ENCODE assay signal across 2 cellular contexts in the genomic region with DNA sequence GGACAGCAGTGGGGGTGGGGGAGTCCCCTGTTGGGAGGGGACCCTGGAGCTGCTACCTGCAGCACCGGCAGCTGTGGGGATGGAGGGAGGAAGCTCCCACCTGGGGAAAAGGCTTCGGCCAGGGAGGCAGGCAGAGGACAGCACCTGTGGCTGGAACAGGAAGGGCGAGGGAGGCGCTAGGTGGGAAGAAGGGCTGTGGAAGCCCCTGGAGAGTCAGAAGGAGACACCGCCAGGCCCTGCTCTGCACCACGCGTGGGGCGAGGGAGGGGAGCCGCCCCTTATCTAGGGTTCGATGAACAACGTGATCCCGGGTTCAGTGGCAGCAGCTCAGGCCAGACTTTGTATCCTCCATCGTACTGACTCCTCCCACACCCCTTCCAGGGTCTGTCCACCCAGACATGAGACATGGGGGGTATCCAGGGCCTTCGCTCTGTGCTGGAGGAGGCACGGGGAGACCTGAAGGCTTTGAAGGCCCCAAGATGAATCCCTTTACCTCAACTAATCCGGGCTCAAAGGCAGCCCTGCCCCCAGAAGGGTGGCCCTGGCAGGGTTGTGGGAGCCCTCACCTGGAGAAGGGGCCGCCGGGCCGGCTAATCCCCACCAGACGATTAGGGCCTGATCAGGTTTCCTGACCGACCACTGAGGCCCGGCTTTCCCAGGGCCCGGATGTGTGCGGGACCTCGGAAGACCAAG.
TF ChIP-seq lines count a peak whose summit lies in the region.

No MANE protein-coding gene starts in this region.

TF ChIP-seq in SK-N-SH, 30 proteins besides CTCF, POLR2A, EP300 and RAD21 (continued from another document):
- TF ChIP-seq, protein P1, sequence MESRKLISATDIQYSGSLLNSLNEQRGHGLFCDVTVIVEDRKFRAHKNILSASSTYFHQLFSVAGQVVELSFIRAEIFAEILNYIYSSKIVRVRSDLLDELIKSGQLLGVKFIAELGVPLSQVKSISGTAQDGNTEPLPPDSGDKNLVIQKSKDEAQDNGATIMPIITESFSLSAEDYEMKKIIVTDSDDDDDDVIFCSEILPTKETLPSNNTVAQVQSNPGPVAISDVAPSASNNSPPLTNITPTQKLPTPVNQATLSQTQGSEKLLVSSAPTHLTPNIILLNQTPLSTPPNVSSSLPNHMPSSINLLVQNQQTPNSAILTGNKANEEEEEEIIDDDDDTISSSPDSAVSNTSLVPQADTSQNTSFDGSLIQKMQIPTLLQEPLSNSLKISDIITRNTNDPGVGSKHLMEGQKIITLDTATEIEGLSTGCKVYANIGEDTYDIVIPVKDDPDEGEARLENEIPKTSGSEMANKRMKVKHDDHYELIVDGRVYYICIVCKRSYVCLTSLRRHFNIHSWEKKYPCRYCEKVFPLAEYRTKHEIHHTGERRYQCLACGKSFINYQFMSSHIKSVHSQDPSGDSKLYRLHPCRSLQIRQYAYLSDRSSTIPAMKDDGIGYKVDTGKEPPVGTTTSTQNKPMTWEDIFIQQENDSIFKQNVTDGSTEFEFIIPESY (IDR thresholded peaks at IDR 0.05; ENCODE audit: borderline replicate concordance, low read depth): no peak
- TF ChIP-seq CHD2 (IDR thresholded peaks at IDR 0.05; ENCODE audit: low read length, partially characterized antibody): no peak
- TF ChIP-seq TAF1 (IDR thresholded peaks at IDR 0.05; ENCODE audit: borderline replicate concordance, low read depth, low read length): no peak
- TF ChIP-seq MXI1 (IDR thresholded peaks at IDR 0.05; ENCODE audit: low read depth, low read length): no peak
- no peak for TF ChIP-seq GATA2 (CRISPR knock-in tag; IDR thresholded peaks at IDR 0.05)
- no peak for TF ChIP-seq FOXJ3 (CRISPR knock-in tag; IDR thresholded peaks at IDR 0.05)
- no peak for TF ChIP-seq RCOR1 (IDR thresholded peaks at IDR 0.05; ENCODE audit: low read length)
- TF ChIP-seq, protein P2, sequence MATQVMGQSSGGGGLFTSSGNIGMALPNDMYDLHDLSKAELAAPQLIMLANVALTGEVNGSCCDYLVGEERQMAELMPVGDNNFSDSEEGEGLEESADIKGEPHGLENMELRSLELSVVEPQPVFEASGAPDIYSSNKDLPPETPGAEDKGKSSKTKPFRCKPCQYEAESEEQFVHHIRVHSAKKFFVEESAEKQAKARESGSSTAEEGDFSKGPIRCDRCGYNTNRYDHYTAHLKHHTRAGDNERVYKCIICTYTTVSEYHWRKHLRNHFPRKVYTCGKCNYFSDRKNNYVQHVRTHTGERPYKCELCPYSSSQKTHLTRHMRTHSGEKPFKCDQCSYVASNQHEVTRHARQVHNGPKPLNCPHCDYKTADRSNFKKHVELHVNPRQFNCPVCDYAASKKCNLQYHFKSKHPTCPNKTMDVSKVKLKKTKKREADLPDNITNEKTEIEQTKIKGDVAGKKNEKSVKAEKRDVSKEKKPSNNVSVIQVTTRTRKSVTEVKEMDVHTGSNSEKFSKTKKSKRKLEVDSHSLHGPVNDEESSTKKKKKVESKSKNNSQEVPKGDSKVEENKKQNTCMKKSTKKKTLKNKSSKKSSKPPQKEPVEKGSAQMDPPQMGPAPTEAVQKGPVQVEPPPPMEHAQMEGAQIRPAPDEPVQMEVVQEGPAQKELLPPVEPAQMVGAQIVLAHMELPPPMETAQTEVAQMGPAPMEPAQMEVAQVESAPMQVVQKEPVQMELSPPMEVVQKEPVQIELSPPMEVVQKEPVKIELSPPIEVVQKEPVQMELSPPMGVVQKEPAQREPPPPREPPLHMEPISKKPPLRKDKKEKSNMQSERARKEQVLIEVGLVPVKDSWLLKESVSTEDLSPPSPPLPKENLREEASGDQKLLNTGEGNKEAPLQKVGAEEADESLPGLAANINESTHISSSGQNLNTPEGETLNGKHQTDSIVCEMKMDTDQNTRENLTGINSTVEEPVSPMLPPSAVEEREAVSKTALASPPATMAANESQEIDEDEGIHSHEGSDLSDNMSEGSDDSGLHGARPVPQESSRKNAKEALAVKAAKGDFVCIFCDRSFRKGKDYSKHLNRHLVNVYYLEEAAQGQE (IDR thresholded peaks at IDR 0.05; ENCODE audit: low read depth, low read length): no peak
- no peak for TF ChIP-seq JUND (IDR thresholded peaks at IDR 0.05)
- TF ChIP-seq RXRA (IDR thresholded peaks at IDR 0.05; ENCODE audit: borderline replicate concordance, low read depth): no peak
- no peak for TF ChIP-seq NFIC (IDR thresholded peaks at IDR 0.05; ENCODE audit: borderline replicate concordance)
- no peak for TF ChIP-seq TCF12 (IDR thresholded peaks at IDR 0.05)
- TF ChIP-seq, protein P3, sequence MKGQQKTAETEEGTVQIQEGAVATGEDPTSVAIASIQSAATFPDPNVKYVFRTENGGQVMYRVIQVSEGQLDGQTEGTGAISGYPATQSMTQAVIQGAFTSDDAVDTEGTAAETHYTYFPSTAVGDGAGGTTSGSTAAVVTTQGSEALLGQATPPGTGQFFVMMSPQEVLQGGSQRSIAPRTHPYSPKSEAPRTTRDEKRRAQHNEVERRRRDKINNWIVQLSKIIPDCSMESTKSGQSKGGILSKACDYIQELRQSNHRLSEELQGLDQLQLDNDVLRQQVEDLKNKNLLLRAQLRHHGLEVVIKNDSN (IDR thresholded peaks at IDR 0.05; ENCODE audit: borderline replicate concordance, low read depth): no peak
- TF ChIP-seq, protein P4, sequence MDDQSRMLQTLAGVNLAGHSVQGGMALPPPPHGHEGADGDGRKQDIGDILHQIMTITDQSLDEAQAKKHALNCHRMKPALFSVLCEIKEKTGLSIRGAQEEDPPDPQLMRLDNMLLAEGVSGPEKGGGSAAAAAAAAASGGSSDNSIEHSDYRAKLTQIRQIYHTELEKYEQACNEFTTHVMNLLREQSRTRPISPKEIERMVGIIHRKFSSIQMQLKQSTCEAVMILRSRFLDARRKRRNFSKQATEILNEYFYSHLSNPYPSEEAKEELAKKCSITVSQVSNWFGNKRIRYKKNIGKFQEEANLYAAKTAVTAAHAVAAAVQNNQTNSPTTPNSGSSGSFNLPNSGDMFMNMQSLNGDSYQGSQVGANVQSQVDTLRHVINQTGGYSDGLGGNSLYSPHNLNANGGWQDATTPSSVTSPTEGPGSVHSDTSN (IDR thresholded peaks at IDR 0.05): no peak
- no peak for TF ChIP-seq FOXM1 (IDR thresholded peaks at IDR 0.05; ENCODE audit: low read depth)
- no peak for TF ChIP-seq POLR2AphosphoS5 (IDR thresholded peaks at IDR 0.05; ENCODE audit: low read depth, low read length)

TF ChIP-seq in SK-N-SH treated with all-trans-retinoic acid at 6 μM for 48 hours, 23 proteins besides CTCF, POLR2A, EP300 and RAD21:
- TF ChIP-seq, protein P5, sequence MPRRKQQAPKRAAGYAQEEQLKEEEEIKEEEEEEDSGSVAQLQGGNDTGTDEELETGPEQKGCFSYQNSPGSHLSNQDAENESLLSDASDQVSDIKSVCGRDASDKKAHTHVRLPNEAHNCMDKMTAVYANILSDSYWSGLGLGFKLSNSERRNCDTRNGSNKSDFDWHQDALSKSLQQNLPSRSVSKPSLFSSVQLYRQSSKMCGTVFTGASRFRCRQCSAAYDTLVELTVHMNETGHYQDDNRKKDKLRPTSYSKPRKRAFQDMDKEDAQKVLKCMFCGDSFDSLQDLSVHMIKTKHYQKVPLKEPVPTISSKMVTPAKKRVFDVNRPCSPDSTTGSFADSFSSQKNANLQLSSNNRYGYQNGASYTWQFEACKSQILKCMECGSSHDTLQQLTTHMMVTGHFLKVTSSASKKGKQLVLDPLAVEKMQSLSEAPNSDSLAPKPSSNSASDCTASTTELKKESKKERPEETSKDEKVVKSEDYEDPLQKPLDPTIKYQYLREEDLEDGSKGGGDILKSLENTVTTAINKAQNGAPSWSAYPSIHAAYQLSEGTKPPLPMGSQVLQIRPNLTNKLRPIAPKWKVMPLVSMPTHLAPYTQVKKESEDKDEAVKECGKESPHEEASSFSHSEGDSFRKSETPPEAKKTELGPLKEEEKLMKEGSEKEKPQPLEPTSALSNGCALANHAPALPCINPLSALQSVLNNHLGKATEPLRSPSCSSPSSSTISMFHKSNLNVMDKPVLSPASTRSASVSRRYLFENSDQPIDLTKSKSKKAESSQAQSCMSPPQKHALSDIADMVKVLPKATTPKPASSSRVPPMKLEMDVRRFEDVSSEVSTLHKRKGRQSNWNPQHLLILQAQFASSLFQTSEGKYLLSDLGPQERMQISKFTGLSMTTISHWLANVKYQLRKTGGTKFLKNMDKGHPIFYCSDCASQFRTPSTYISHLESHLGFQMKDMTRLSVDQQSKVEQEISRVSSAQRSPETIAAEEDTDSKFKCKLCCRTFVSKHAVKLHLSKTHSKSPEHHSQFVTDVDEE (CRISPR knock-in tag; IDR thresholded peaks at IDR 0.05): no peak
- no peak for TF ChIP-seq ISL1 (CRISPR knock-in tag; IDR thresholded peaks at IDR 0.05)
- TF ChIP-seq ZNF70 (CRISPR knock-in tag; IDR thresholded peaks at IDR 0.05): no peak
- TF ChIP-seq TCF4 (CRISPR knock-in tag; IDR thresholded peaks at IDR 0.05; ENCODE audit: borderline replicate concordance): no peak
- no peak for TF ChIP-seq TOX (CRISPR knock-in tag; IDR thresholded peaks at IDR 0.05; ENCODE audit: borderline replicate concordance)
- no peak for TF ChIP-seq ZNF565 (CRISPR knock-in tag; conservative IDR thresholded peaks at IDR 0.05; ENCODE audit: low read depth)
- no peak for TF ChIP-seq ARNTL (CRISPR knock-in tag; IDR thresholded peaks at IDR 0.05; ENCODE audit: borderline replicate concordance, low read depth)
- no peak for TF ChIP-seq BACH2 (CRISPR knock-in tag; IDR thresholded peaks at IDR 0.05; ENCODE audit: borderline replicate concordance)
- TF ChIP-seq PPARA (CRISPR knock-in tag; IDR thresholded peaks at IDR 0.05; ENCODE audit: borderline replicate concordance): no peak
- TF ChIP-seq ZFP3 (CRISPR knock-in tag; IDR thresholded peaks at IDR 0.05): no peak
- TF ChIP-seq, protein P6, sequence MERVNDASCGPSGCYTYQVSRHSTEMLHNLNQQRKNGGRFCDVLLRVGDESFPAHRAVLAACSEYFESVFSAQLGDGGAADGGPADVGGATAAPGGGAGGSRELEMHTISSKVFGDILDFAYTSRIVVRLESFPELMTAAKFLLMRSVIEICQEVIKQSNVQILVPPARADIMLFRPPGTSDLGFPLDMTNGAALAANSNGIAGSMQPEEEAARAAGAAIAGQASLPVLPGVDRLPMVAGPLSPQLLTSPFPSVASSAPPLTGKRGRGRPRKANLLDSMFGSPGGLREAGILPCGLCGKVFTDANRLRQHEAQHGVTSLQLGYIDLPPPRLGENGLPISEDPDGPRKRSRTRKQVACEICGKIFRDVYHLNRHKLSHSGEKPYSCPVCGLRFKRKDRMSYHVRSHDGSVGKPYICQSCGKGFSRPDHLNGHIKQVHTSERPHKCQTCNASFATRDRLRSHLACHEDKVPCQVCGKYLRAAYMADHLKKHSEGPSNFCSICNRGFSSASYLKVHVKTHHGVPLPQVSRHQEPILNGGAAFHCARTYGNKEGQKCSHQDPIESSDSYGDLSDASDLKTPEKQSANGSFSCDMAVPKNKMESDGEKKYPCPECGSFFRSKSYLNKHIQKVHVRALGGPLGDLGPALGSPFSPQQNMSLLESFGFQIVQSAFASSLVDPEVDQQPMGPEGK (CRISPR knock-in tag; IDR thresholded peaks at IDR 0.05; ENCODE audit: borderline replicate concordance): no peak
- no peak for TF ChIP-seq ZNF8 (CRISPR knock-in tag; IDR thresholded peaks at IDR 0.05)
- TF ChIP-seq RARB (CRISPR knock-in tag; IDR thresholded peaks at IDR 0.05): no peak
- no peak for TF ChIP-seq OSR1 (CRISPR knock-in tag; IDR thresholded peaks at IDR 0.05)
